In the genomic region with DNA sequence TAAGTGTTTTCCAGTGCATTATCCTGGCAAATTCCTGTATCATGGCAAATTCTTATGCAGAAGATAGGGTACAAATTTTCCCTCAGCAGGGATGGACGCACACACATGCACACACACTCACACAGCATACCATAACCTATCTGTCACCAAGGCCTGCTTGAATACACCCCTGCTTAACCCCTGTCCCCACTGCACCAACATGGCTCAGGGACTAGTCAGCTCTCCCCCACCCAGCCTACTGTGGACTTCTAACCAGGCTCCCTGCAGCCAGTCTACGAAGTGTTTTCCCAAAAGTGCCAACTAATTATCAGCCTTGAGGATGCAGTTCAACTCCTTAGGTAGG, we compare ENCODE assay signal across 10 cellular contexts.
A peak's percentile ranks its signal among the peaks of the same experiment; 100 is the strongest.
DNase-seq lines count a peak whose midpoint lies in the region; ATAC-seq and TF ChIP-seq lines count a peak whose summit lies in the region.
"Had no signal": no experiment of that assay in that cellular context is flagged by ENCODE, and none has a peak within 500 bp of the region (broad histone marks: within the 10 kb centered on the region; RNA-seq: fewer than 3 reads in every experiment).

No MANE protein-coding gene starts in this region.

- H3K4me1 Mint-ChIP-seq in dendritic cell treated with granulocyte-macrophage colony-stimulating factor and Interleukin-4, amounts not matched to agents 40 ng/mL and 50 ng/mL, for 4 days (ENCODE audit: low read depth), result peaks cover 23% of the 10 kb centered on the region
- peaks cover 59 to 83% (median 81%) of the 10 kb centered on the region in 3 donors for H3K4me1 Mint-ChIP-seq in naive B cell

- no peak for TF ChIP-seq POLR2A in stomach (IDR thresholded peaks at IDR 0.05)

- H3K4me3 ChIP-seq in stomach, result no peak overlapping the region

- peaks cover 15% of the 10 kb centered on the region for H3K36me3 Mint-ChIP-seq in dendritic cell treated with granulocyte-macrophage colony-stimulating factor and Interleukin-4, amounts not matched to agents 40 ng/mL and 50 ng/mL, for 4 days (ENCODE audit: low read depth)
- H3K36me3 Mint-ChIP-seq in naive B cell, result peaks cover 0 to 7% of the 10 kb centered on the region in 2 donors

- no peak for TF ChIP-seq CTCF in C4-2B (conservative IDR thresholded peaks at IDR 0.05)
- TF ChIP-seq CTCF in stomach (IDR thresholded peaks at IDR 0.05), result no peak

- H3K36me3 ChIP-seq in stomach, result no peaks in the 10 kb centered on the region

- peak overlapping the region; percentile 62 for H3K27ac Mint-ChIP-seq in dendritic cell treated with granulocyte-macrophage colony-stimulating factor and Interleukin-4, amounts not matched to agents 40 ng/mL and 50 ng/mL, for 4 days
- H3K27ac Mint-ChIP-seq in naive B cell, result peak overlapping the region in 5 of 6 donors; percentile 48 to 90 (median 76)

- no peaks in the 10 kb centered on the region for H3K27me3 Mint-ChIP-seq in dendritic cell treated with granulocyte-macrophage colony-stimulating factor and Interleukin-4, amounts not matched to agents 40 ng/mL and 50 ng/mL, for 4 days
- H3K27me3 Mint-ChIP-seq in naive B cell, result no peaks in the 10 kb centered on the region
- H3K27me3 Mint-ChIP-seq: naive thymus-derived CD8-positive, alpha-beta T cell had no signal

- H3K27ac ChIP-seq in C4-2B (peak overlapping the region; percentile 92), stomach (peak overlapping the region in 2 of 5 donors; percentile 62 to 73)

- WGBS in stomach, 5 donors, result 93 to 100% (median 97%) methylated on average over 2 of the region's 2 CpGs

- ATAC-seq in naive B cell (ENCODE audit: low read depth in 2 of 2), result no peak
- no peak for ATAC-seq in GM19467 (IDR thresholded peaks at IDR 0.05; ENCODE audit: unreplicated experiment)

- H3K27me3 ChIP-seq in stomach, result no peaks in the 10 kb centered on the region

- H3K9me3 ChIP-seq in stomach, result no peaks in the 10 kb centered on the region

- intact Hi-C loops in dendritic cell treated with granulocyte-macrophage colony-stimulating factor and Interleukin-4, amounts not matched to agents 40 ng/mL and 50 ng/mL, for 4 days (cut with micrococcal nuclease), result no loop called here
- intact Hi-C loops in stomach (cut with DNase I; ENCODE audit: low total_unique reads), result no loop called here

- H3K9me3 Mint-ChIP-seq in dendritic cell treated with granulocyte-macrophage colony-stimulating factor and Interleukin-4, amounts not matched to agents 40 ng/mL and 50 ng/mL, for 4 days, result no peaks in the 10 kb centered on the region
- H3K9me3 Mint-ChIP-seq in naive B cell, result no peaks in the 10 kb centered on the region
- H3K9me3 Mint-ChIP-seq: naive thymus-derived CD8-positive, alpha-beta T cell had no signal

- peaks cover 20 to 66% (median 42%) of the 10 kb centered on the region in 4 donors for H3K4me1 ChIP-seq in stomach

- TF ChIP-seq EP300 in stomach (IDR thresholded peaks at IDR 0.05), result no peak

- H3K4me3 Mint-ChIP-seq in dendritic cell treated with granulocyte-macrophage colony-stimulating factor and Interleukin-4, amounts not matched to agents 40 ng/mL and 50 ng/mL, for 4 days, result no peak overlapping the region
- H3K4me3 Mint-ChIP-seq in naive B cell, result peak overlapping the region; percentile 17 to 86 (median 67)

- DNase-seq in NCI-H69 (lab: John Stamatoyannopoulos, UW), result peak; percentile 45
- no peak for DNase-seq in naive B cell
- no peak for DNase-seq in GOT3 (lab: John Stamatoyannopoulos, UW)
- no peak for DNase-seq in activated CD8-positive, alpha-beta memory T cell treated with anti-CD3 and anti-CD28 coated beads, Interleukin-2, amount 50 U/mL, for 48 hours
- no peak for DNase-seq in stomach
- DNase-seq: KG1; naive thymus-derived CD8-positive, alpha-beta T cell had no signal
